ENCODE assay signal across 3 cellular contexts in genomic region chr17:58678287-58678686, GRCh38. TPM values are rescaled to one million over a fixed set of nuclear protein-coding genes. Genes with fewer than 3 reads are reported as not detected.
"Had no signal": no experiment of that assay in that cellular context is flagged by ENCODE, and none has a peak within 500 bp of the region (broad histone marks: within the 10 kb centered on the region; RNA-seq: fewer than 3 reads in every experiment).

No MANE protein-coding gene starts in this region.

RNA-seq across cellular contexts. Expression of gene TEX14, which starts 13.6 kb away (rescaled TPM):
- polyA plus RNA-seq: hepatocyte; immature natural killer cell; naive thymus-derived CD4-positive, alpha-beta T cell had no signal
